In genomic region chr2:206700141-206700540, GRCh38 we compare ENCODE assay signal across 20 cellular contexts. TPM values are rescaled to one million over a fixed set of nuclear protein-coding genes. Genes with fewer than 3 reads are reported as not detected.
DNase-seq lines count a peak whose midpoint lies in the region; ATAC-seq, FAIRE-seq and TF ChIP-seq lines count a peak whose summit lies in the region.
"Had no signal": no experiment of that assay in that cellular context is flagged by ENCODE, and none has a peak within 500 bp of the region (broad histone marks: within the 10 kb centered on the region; RNA-seq: fewer than 3 reads in every experiment).

No MANE protein-coding gene starts in this region.

- H3K23ac ChIP-seq in neuronal stem cell (ENCODE audit: low read depth, low read length, poor library complexity): no peak overlapping the region

- H3K4me3 ChIP-seq in NB4 (ENCODE audit: low read depth, low read length) (no peak overlapping the region), bronchial epithelial cell (ENCODE audit: low read depth, low read length) (no peak overlapping the region), neuronal stem cell (ENCODE audit: low read length in 2 of 2) (no peak overlapping the region)
- H3K4me3 ChIP-seq: testis had no signal

- H2BK15ac ChIP-seq in neuronal stem cell (ENCODE audit: low read length): no peak overlapping the region

- H3K14ac ChIP-seq in neuronal stem cell (ENCODE audit: low read length): no peak overlapping the region

- H2AFZ ChIP-seq in neuronal stem cell (ENCODE audit: low read length): peak overlapping the region; percentile 34

- no peak overlapping the region for H3K27ac ChIP-seq in neuronal stem cell (replicated peaks; ENCODE audit: low read length)
- H3K27ac ChIP-seq: testis had no signal

- H2AK5ac ChIP-seq in neuronal stem cell (ENCODE audit: low read depth, low read length): no peak overlapping the region

- TF ChIP-seq CTCF in NB4 (IDR thresholded peaks at IDR 0.05; ENCODE audit: low read depth, low read length): no peak
- TF ChIP-seq CTCF in bronchial epithelial cell (IDR thresholded peaks at IDR 0.05; ENCODE audit: insufficient read depth, low read length, severe bottlenecking): no peak

- H3K27me3 ChIP-seq in bronchial epithelial cell (ENCODE audit: control insufficient read depth, insufficient read depth, low read length) (no peaks in the 10 kb centered on the region), neuronal stem cell (ENCODE audit: control insufficient read depth in 3 of 3, insufficient read depth in 3 of 3, low read depth in 1 of 3, low read length in 3 of 3) (peaks cover 0 to 55% (median 0%) of the 10 kb centered on the region in 3 experiments)
- H3K27me3 ChIP-seq: testis had no signal

- DNase-seq in GF-D8 (lab: John Stamatoyannopoulos, UW): peak; percentile 28
- peak; percentile 7 for DNase-seq in NB4 (ENCODE audit: low read depth)
- DNase-seq in bronchial epithelial cell (ENCODE audit: low read depth): peak; percentile 26
- no peak for DNase-seq in neuronal stem cell (ENCODE audit: low spot score)
- DNase-seq in C1 segment of cervical spinal cord (lab: John Stamatoyannopoulos, UW): no peak
- no peak for DNase-seq in ureter (ENCODE audit: low spot score)
- DNase-seq: activated B cell treated with CpG ODN at 0.5 μM for 24 hours; DND-41; glutamatergic neuron; IMR-90; NCI-H2171; NCI-H524; stimulated activated CD4-positive, alpha-beta T cell treated with anti-CD3 and anti-CD28 coated beads, Interleukin-2, amount 100 ng/mL, for 48 hours; stimulated activated naive CD4-positive, alpha-beta T cell; T-helper 2 cell; testis had no signal

- H3K9ac ChIP-seq in neuronal stem cell (ENCODE audit: low read depth, low read length, poor library complexity): no peak overlapping the region

- H3K4me2 ChIP-seq in neuronal stem cell (ENCODE audit: insufficient read depth, low read length, poor library complexity, severe bottlenecking): no peak overlapping the region

- H2BK120ac ChIP-seq in neuronal stem cell (ENCODE audit: low read depth, low read length): no peak overlapping the region

- H2BK12ac ChIP-seq in neuronal stem cell (ENCODE audit: low read length): no peak overlapping the region

- peaks cover 0 to 1% of the 10 kb centered on the region in 2 donors for H3K4me1 ChIP-seq in neuronal stem cell (ENCODE audit: control insufficient read depth in 2 of 2, insufficient read depth in 1 of 2, low read depth in 1 of 2, low read length in 2 of 2)
- H3K4me1 ChIP-seq: testis had no signal

- no peaks in the 10 kb centered on the region for H3K79me1 ChIP-seq in neuronal stem cell (ENCODE audit: low read depth, low read length)

- H3K4ac ChIP-seq in neuronal stem cell (ENCODE audit: low read length): no peak overlapping the region

- H3K36me3 ChIP-seq in bronchial epithelial cell (ENCODE audit: control insufficient read depth, insufficient read depth, low read length) (no peaks in the 10 kb centered on the region), neuronal stem cell (replicated peaks in 1 of 2; ENCODE audit: control insufficient read depth in 2 of 2, insufficient read depth in 2 of 2, low read length in 2 of 2) (no peaks in the 10 kb centered on the region)

- FAIRE-seq in bronchial epithelial cell (lab: Jason Lieb, UNC): no peak

- no peak overlapping the region for H3K18ac ChIP-seq in neuronal stem cell (ENCODE audit: low read length)

- H4K8ac ChIP-seq in neuronal stem cell (ENCODE audit: low read depth, low read length): no peak overlapping the region

- no peak overlapping the region for H2BK5ac ChIP-seq in neuronal stem cell (ENCODE audit: low read length)

- no peaks in the 10 kb centered on the region for H3K9me3 ChIP-seq in neuronal stem cell (replicated peaks in 1 of 2; ENCODE audit: control insufficient read depth in 2 of 2, insufficient read depth in 1 of 2, low read depth in 1 of 2, low read length in 2 of 2)
- H3K9me3 ChIP-seq: testis had no signal

- H4K91ac ChIP-seq in neuronal stem cell (ENCODE audit: low read depth, low read length, poor library complexity): no peak overlapping the region

- WGBS in neuronal stem cell (ENCODE audit: extremely low coverage in 2 of 2, insufficient read length in 2 of 2, insufficient replicate concordance in 1 of 2), 2 donors: no CpG with 5 or more reads among the region's 8 CpGs

- no peak for TF ChIP-seq POLR2A in NB4 (IDR thresholded peaks at IDR 0.05; ENCODE audit: extremely low read depth, insufficient read length)

- ATAC-seq in SK-N-SH treated with all-trans-retinoic acid at 6 μM for 48 hours: no peak

TF ChIP-seq in SK-N-SH treated with all-trans-retinoic acid at 6 μM for 48 hours, 23 proteins besides CTCF, POLR2A, EP300 and RAD21:
- TF ChIP-seq ESRRG (CRISPR knock-in tag; IDR thresholded peaks at IDR 0.05): no peak
- no peak for TF ChIP-seq PPARA (CRISPR knock-in tag; IDR thresholded peaks at IDR 0.05; ENCODE audit: borderline replicate concordance)
- no peak for TF ChIP-seq CSDC2 (CRISPR knock-in tag; IDR thresholded peaks at IDR 0.05)
- TF ChIP-seq BACH2 (CRISPR knock-in tag; IDR thresholded peaks at IDR 0.05; ENCODE audit: borderline replicate concordance): no peak
- TF ChIP-seq ISL1 (CRISPR knock-in tag; IDR thresholded peaks at IDR 0.05): no peak
- no peak for TF ChIP-seq ARNTL (CRISPR knock-in tag; IDR thresholded peaks at IDR 0.05; ENCODE audit: borderline replicate concordance, low read depth)
- no peak for TF ChIP-seq ZC3H10 (CRISPR knock-in tag; IDR thresholded peaks at IDR 0.05)
TF ChIP-seq in SK-N-SH treated with all-trans-retinoic acid at 6 μM for 48 hours: peak in this region for 0.

RNA-seq across cellular contexts. Expression of gene DYTN, which starts 18.1 kb away (rescaled TPM):
- total RNA-seq in bronchial epithelial cell (not detected in 2 replicates), ureter (not detected)
- not detected for polyA plus RNA-seq in neuronal stem cell (2013, experiment 1 of 2)
- polyA plus RNA-seq in neuronal stem cell (2013, experiment 2 of 2): not detected
- total RNA-seq: activated B cell treated with CpG ODN at 0.5 μM for 24 hours; activated naive CD4-positive, alpha-beta T cell treated with anti-CD3 and anti-CD28 coated beads, Interleukin-2, amount 50 U/mL, for 72 hours; IMR-90; M059J; SK-MEL-5 had no signal
- polyA plus RNA-seq: IMR-90 had no signal

RNA-seq across cellular contexts. Expression of gene FAM237A, which starts 57.9 kb away (rescaled TPM):
- total RNA-seq in bronchial epithelial cell: not detected in 2 replicates
- polyA plus RNA-seq in neuronal stem cell (2013, experiment 1 of 2): not detected
- polyA plus RNA-seq in neuronal stem cell (2013, experiment 2 of 2): not detected
- not detected for total RNA-seq in ureter
- total RNA-seq: activated B cell treated with CpG ODN at 0.5 μM for 24 hours; activated naive CD4-positive, alpha-beta T cell treated with anti-CD3 and anti-CD28 coated beads, Interleukin-2, amount 50 U/mL, for 72 hours; IMR-90; M059J; SK-MEL-5; testis had no signal
- polyA plus RNA-seq: IMR-90 had no signal

Comparison
In these comparisons a context has a peak if more than half of its experiments do, and no peak if none do; other contexts are left out.
1. DNase-seq: peak in GF-D8 (single experiment), NB4 (single experiment) and bronchial epithelial cell (single experiment); none in neuronal stem cell (single experiment), C1 segment of cervical spinal cord (0 of 14) and ureter (single experiment).